Comparison of ENCODE assay signal across 8 cellular contexts in the genomic region with DNA sequence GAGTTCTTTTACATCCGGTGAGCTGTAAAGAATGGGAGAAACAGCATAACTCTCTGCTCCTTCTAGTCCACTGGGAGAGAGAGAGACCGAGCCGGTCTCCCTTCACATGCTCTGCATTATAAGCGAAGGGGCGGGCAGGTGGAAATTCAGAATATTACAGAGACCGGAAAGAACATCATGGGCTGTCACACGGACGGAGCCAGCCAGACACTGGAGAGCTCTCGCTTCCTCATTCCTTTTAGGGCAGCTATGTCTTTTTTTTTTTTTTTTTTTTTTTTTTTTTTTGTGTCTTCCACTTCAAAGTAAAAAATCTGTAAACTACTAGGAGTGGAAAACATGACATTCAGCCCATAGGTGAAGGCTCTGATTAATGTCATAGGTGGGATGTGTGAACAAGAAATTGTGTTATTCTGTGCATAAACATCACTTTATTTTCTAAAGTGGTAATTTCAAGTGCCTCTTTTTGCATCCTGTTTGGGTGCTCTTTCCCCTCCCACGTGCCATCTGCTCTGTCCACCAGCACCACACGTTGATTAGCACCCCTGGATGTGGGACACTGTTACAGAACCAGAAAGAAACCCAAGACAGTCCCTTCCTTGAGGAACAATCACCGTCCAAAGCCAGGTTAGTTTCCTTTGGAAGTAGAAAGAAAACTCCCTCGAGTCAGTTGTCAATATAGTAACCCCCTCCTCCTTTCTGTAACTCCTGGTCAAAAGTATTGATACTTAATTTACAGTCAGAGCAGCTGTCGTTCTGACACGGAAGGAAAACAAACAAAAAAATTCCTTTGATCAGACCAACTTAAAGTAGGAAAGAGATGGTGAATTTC. TPM values are rescaled to one million over a fixed set of nuclear protein-coding genes. Genes with fewer than 3 reads are reported as not detected.
DNase-seq lines count a peak whose midpoint lies in the region; ATAC-seq, FAIRE-seq and TF ChIP-seq lines count a peak whose summit lies in the region.

A gene with protein sequence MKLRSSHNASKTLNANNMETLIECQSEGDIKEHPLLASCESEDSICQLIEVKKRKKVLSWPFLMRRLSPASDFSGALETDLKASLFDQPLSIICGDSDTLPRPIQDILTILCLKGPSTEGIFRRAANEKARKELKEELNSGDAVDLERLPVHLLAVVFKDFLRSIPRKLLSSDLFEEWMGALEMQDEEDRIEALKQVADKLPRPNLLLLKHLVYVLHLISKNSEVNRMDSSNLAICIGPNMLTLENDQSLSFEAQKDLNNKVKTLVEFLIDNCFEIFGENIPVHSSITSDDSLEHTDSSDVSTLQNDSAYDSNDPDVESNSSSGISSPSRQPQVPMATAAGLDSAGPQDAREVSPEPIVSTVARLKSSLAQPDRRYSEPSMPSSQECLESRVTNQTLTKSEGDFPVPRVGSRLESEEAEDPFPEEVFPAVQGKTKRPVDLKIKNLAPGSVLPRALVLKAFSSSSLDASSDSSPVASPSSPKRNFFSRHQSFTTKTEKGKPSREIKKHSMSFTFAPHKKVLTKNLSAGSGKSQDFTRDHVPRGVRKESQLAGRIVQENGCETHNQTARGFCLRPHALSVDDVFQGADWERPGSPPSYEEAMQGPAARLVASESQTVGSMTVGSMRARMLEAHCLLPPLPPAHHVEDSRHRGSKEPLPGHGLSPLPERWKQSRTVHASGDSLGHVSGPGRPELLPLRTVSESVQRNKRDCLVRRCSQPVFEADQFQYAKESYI (minus strand): TSS at position 93 of the 829 bp plus-strand sequence. CDS start 845 bp downstream, outside the sequence.

- FAIRE-seq in urothelium cell line (lab: Jason Lieb, UNC): no peak

- H3K4me1 ChIP-seq in left ventricle myocardium inferior: peaks cover 16% of the 10 kb centered on the region

- H3K27me3 ChIP-seq in left ventricle myocardium inferior (ENCODE audit: low read depth): no peaks in the 10 kb centered on the region

- intact Hi-C loops in left ventricle myocardium inferior (cut with micrococcal nuclease): loop anchor here (10.0 kb wide), 1 partner anchor 90 kb away; no protein-coding TSS in a partner anchor

- peak; percentile 80 for DNase-seq in GM13977 (ENCODE audit: low spot score)
- peak; percentile 77 for DNase-seq in NK-92 treated with Interleukin-12 subunit alpha and Interleukin-12 subunit beta, amount 100 ng/mL, for 24 hours (lab: John Stamatoyannopoulos, UW)
- peak; percentile 77 for DNase-seq in activated T-cell treated with anti-CD3 and anti-CD28 coated beads for 1 hour (ENCODE audit: low read depth)
- DNase-seq in left ventricle myocardium inferior: peak; percentile 52
- DNase-seq in stimulated activated CD4-positive, alpha-beta T cell treated with anti-CD3 and anti-CD28 coated beads, Interleukin-1b, Interleukin-23, amount 100 ng/mL, for 24 hours (ENCODE audit: low read depth in 4 of 4, low spot score in 1 of 4): peak; percentile 57 to 71 (median 66)
- DNase-seq in middle frontal gyrus (ENCODE audit: extremely low spot score, low spot score): no peak
- no peak for DNase-seq in urothelium cell line (ENCODE audit: low spot score)

- peak; percentile 91 for ATAC-seq in HG02571 (IDR thresholded peaks at IDR 0.05; ENCODE audit: unreplicated experiment)

- H3K4me3 ChIP-seq in left ventricle myocardium inferior: peak within 1 kb of the TSS; percentile 42

- in situ Hi-C loops in GM13977 (cut with MboI; ENCODE audit: low pct_unique_long_range_greater_than_20kb, low sequenced_read_pairs, unreplicated experiment): loop anchor here (10.0 kb wide), 1 partner anchor 60 kb away; no protein-coding TSS in a partner anchor

- peak within 1 kb of the TSS; percentile 34 for H3K27ac ChIP-seq in left ventricle myocardium inferior (replicated peaks)

- no peaks in the 10 kb centered on the region for H3K36me3 ChIP-seq in left ventricle myocardium inferior

- no peaks in the 10 kb centered on the region for H3K9me3 ChIP-seq in left ventricle myocardium inferior (replicated peaks)

- TF ChIP-seq CTCF in GM13977 (IDR thresholded peaks at IDR 0.05; ENCODE audit: extremely low read depth, insufficient read depth, missing control alignments): no peak
- TF ChIP-seq CTCF in left ventricle myocardium inferior (IDR thresholded peaks at IDR 0.05; ENCODE audit: borderline replicate concordance): no peak

RNA-seq across cellular contexts. Expression of the gene that starts here (rescaled TPM):
- total RNA-seq in left ventricle myocardium inferior: 1.2 TPM

Comparison
In these comparisons a context has a peak if more than half of its experiments do, and no peak if none do; other contexts are left out.
1. DNase-seq: peak in GM13977 (single experiment), NK-92 treated with Interleukin-12 subunit alpha and Interleukin-12 subunit beta, amount 100 ng/mL, for 24 hours (single experiment), activated T-cell treated with anti-CD3 and anti-CD28 coated beads for 1 hour (single experiment), left ventricle myocardium inferior (single experiment) and stimulated activated CD4-positive, alpha-beta T cell treated with anti-CD3 and anti-CD28 coated beads, Interleukin-1b, Interleukin-23, amount 100 ng/mL, for 24 hours (4 of 4); none in middle frontal gyrus (single experiment) and urothelium cell line (single experiment).